ENCODE assay signal across 10 cellular contexts in the genomic region with DNA sequence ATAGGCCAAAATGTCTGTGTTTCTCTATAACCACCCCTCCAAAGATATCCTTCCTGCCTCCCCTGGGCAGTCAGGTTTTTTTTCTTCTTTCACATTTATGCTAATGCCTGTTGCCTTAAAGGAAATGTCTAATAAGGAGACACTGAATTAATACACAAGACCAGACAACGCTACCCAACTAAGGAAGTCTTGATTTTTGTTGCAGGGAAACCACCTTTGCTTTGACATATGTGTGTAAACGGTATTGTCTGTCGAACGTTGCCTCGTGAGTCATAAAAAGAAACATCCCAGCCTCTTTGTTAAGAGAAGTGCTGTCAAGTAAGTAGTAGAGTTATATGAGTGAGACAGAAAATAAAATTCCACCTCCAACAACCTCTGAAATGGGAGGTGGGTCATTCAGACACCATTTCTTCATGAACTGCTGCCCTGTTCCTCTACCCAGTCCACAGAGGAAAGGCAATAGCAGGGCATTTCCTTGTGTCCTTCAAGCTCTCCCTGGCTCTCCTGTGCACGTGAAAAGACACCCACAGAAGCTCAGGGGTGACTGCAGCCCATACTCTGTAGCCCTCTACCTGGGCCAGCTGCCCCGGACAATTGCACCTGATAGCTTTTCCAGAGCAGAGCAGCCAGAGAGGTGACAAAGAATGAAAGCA. TPM values are rescaled to one million over a fixed set of nuclear protein-coding genes. Genes with fewer than 3 reads are reported as not detected.
A peak's percentile ranks its signal among the peaks of the same experiment; 100 is the strongest.
DNase-seq lines count a peak whose midpoint lies in the region; ATAC-seq and TF ChIP-seq lines count a peak whose summit lies in the region.
"Had no signal": no experiment of that assay in that cellular context is flagged by ENCODE, and none has a peak within 500 bp of the region (broad histone marks: within the 10 kb centered on the region; RNA-seq: fewer than 3 reads in every experiment).

No MANE protein-coding gene starts in this region.

- H3K9me2 ChIP-seq in hepatocyte (replicated peaks; ENCODE audit: insufficient read depth): no peaks in the 10 kb centered on the region

- H3K4me1 ChIP-seq in RWPE2 (ENCODE audit: insufficient read depth, poor library complexity, severe bottlenecking) (no peaks in the 10 kb centered on the region), hepatocyte (ENCODE audit: insufficient read depth) (no peaks in the 10 kb centered on the region), endodermal cell (ENCODE audit: control insufficient read depth, insufficient read depth, low read length) (no peaks in the 10 kb centered on the region)
- H3K4me1 ChIP-seq: uterus had no signal

- H3K36me3 ChIP-seq in RWPE2 (ENCODE audit: low read depth) (no peaks in the 10 kb centered on the region), hepatocyte (replicated peaks; ENCODE audit: insufficient read depth, low read depth) (no peaks in the 10 kb centered on the region), endodermal cell (ENCODE audit: control insufficient read depth, insufficient read depth, low read length) (peaks cover 6% of the 10 kb centered on the region)
- H3K36me3 ChIP-seq: uterus had no signal

- no peak overlapping the region for H3K9ac ChIP-seq in endodermal cell (ENCODE audit: extremely low read depth, low read length, poor library complexity, severe bottlenecking)

- intact Hi-C loops in activated naive CD4-positive, alpha-beta T cell treated with anti-CD3 and anti-CD28 coated beads for 36 hours (cut with micrococcal nuclease): loop anchor here (1.0 to 5.0 kb wide), 13 partner anchors 9 to 1007 kb away; partner anchors contain the start of genes PTER and VIM

- peak overlapping the region; percentile 46 for H3K4me3 Mint-ChIP-seq in activated naive CD4-positive, alpha-beta T cell treated with anti-CD3 and anti-CD28 coated beads for 36 hours
- peak overlapping the region; percentile 14 to 18 for H3K4me3 Mint-ChIP-seq in stimulated activated naive B cell treated with anti-CD40 and anti-IgM and Interleukin-4, amounts not matched to agents 10 μg/mL and 1 μg/mL and 100 μg/mL, for 72 hours
- H3K4me3 Mint-ChIP-seq in endodermal cell: no peak overlapping the region

- no peaks in the 10 kb centered on the region for H4K20me1 ChIP-seq in hepatocyte (ENCODE audit: insufficient read depth, poor library complexity, severe bottlenecking)

- H3K4me1 Mint-ChIP-seq in activated naive CD4-positive, alpha-beta T cell treated with anti-CD3 and anti-CD28 coated beads for 36 hours (ENCODE audit: low read depth): peaks cover 16% of the 10 kb centered on the region
- peaks cover 4 to 9% of the 10 kb centered on the region in 2 donors for H3K4me1 Mint-ChIP-seq in stimulated activated naive B cell treated with anti-CD40 and anti-IgM and Interleukin-4, amounts not matched to agents 10 μg/mL and 1 μg/mL and 100 μg/mL, for 72 hours
- peaks cover 6% of the 10 kb centered on the region for H3K4me1 Mint-ChIP-seq in endodermal cell

- DNase-seq in activated naive CD4-positive, alpha-beta T cell treated with anti-CD3 and anti-CD28 coated beads for 36 hours: peak; percentile 61
- DNase-seq in activated naive CD4-positive, alpha-beta T cell treated with anti-CD3 and anti-CD28 coated beads, Interleukin-2, amount 50 U/mL, for 16 hours: no peak
- DNase-seq in RWPE2 (ENCODE audit: low spot score): no peak
- DNase-seq in stimulated activated naive B cell treated with anti-CD40 and anti-IgM and Interleukin-4, amounts not matched to agents 10 μg/mL and 1 μg/mL and 100 μg/mL, for 72 hours: no peak
- DNase-seq in NCI-H446 treated with DMSO at 0.1 percent for 48 hours (lab: John Stamatoyannopoulos, UW): no peak
- no peak for DNase-seq in hepatocyte (ENCODE audit: low spot score)
- no peak for DNase-seq in endodermal cell
- DNase-seq: NCI-H82, uterus had no signal

- H3K27ac ChIP-seq in RWPE2 (ENCODE audit: poor library complexity, severe bottlenecking) (no peak overlapping the region), hepatocyte (no peak overlapping the region), endodermal cell (ENCODE audit: low read depth, low read length) (no peak overlapping the region)
- H3K27ac ChIP-seq: uterus had no signal

- peaks cover 1% of the 10 kb centered on the region for H3K9me3 ChIP-seq in RWPE2 (ENCODE audit: severe bottlenecking)
- no peaks in the 10 kb centered on the region for H3K9me3 ChIP-seq in hepatocyte (ENCODE audit: low read depth)
- H3K9me3 ChIP-seq in endodermal cell (ENCODE audit: control insufficient read depth, low read length): peaks cover 9% of the 10 kb centered on the region

- H3K27ac Mint-ChIP-seq in activated naive CD4-positive, alpha-beta T cell treated with anti-CD3 and anti-CD28 coated beads for 36 hours: peak overlapping the region; percentile 28
- no peak overlapping the region for H3K27ac Mint-ChIP-seq in stimulated activated naive B cell treated with anti-CD40 and anti-IgM and Interleukin-4, amounts not matched to agents 10 μg/mL and 1 μg/mL and 100 μg/mL, for 72 hours
- H3K27ac Mint-ChIP-seq in endodermal cell: no peak overlapping the region

- H2AFZ ChIP-seq in hepatocyte: no peak overlapping the region

- H3K79me2 ChIP-seq in hepatocyte: no peaks in the 10 kb centered on the region

- H3K36me3 Mint-ChIP-seq in activated naive CD4-positive, alpha-beta T cell treated with anti-CD3 and anti-CD28 coated beads for 36 hours (ENCODE audit: low read depth): peaks cover 7% of the 10 kb centered on the region
- peaks cover 0 to 5% of the 10 kb centered on the region in 2 donors for H3K36me3 Mint-ChIP-seq in stimulated activated naive B cell treated with anti-CD40 and anti-IgM and Interleukin-4, amounts not matched to agents 10 μg/mL and 1 μg/mL and 100 μg/mL, for 72 hours
- peaks cover 9% of the 10 kb centered on the region for H3K36me3 Mint-ChIP-seq in endodermal cell (ENCODE audit: low read depth)

- no peak overlapping the region for H3K4me3 ChIP-seq in RWPE2 (ENCODE audit: severe bottlenecking)
- no peak overlapping the region for H3K4me3 ChIP-seq in hepatocyte
- H3K4me3 ChIP-seq in endodermal cell (ENCODE audit: low read length): no peak overlapping the region
- H3K4me3 ChIP-seq: uterus had no signal

- no peak overlapping the region for H3K4me2 ChIP-seq in hepatocyte

- TF ChIP-seq CTCF in RWPE2 (IDR thresholded peaks at IDR 0.05; ENCODE audit: poor library complexity, severe bottlenecking) (no peak), hepatocyte (IDR thresholded peaks at IDR 0.05; ENCODE audit: poor library complexity) (no peak), endodermal cell (conservative IDR thresholded peaks at IDR 0.05) (no peak)

- WGBS in hepatocyte (ENCODE audit: low lambda C conversion rate, missing lambda C conversion rate): 55% methylated on average over 7 of the region's 7 CpGs
- 91 to 100% methylated on average over 1 to 7 of the region's 7 CpGs for WGBS in endodermal cell (ENCODE audit: insufficient coverage in 1 of 2, insufficient read length in 1 of 2), 2 experiments

- H3K9me3 Mint-ChIP-seq in activated naive CD4-positive, alpha-beta T cell treated with anti-CD3 and anti-CD28 coated beads for 36 hours: peaks cover 6% of the 10 kb centered on the region
- peaks cover 2 to 4% of the 10 kb centered on the region in 2 donors for H3K9me3 Mint-ChIP-seq in stimulated activated naive B cell treated with anti-CD40 and anti-IgM and Interleukin-4, amounts not matched to agents 10 μg/mL and 1 μg/mL and 100 μg/mL, for 72 hours
- H3K9me3 Mint-ChIP-seq in endodermal cell: peaks cover 12% of the 10 kb centered on the region

- CTCF ChIA-PET in activated naive CD4-positive, alpha-beta T cell treated with anti-CD3 and anti-CD28 coated beads for 36 hours (lab: Charles Lee): interaction anchor here (0.7 to 3.8 kb wide), 5 partner anchors 10 to 58 kb away, joined by 3 to 21 read pairs (median 5); partner anchors contain the start of gene ST8SIA6

- peak; percentile 87 for ATAC-seq in HG02678 (IDR thresholded peaks at IDR 0.05; ENCODE audit: unreplicated experiment)
- peak; percentile 61; the same call in 2 of the 3 replicates for ATAC-seq in RWPE2 (ENCODE audit: low read depth)
- ATAC-seq in stimulated activated naive B cell treated with anti-CD40 and anti-IgM and Interleukin-4, amounts not matched to agents 10 μg/mL and 1 μg/mL and 100 μg/mL, for 72 hours (replicated peaks): peak; percentile 90 to 96

- no peaks in the 10 kb centered on the region for H3K27me3 ChIP-seq in RWPE2 (ENCODE audit: insufficient read depth, poor library complexity, severe bottlenecking)
- peaks cover 10% of the 10 kb centered on the region for H3K27me3 ChIP-seq in hepatocyte
- H3K27me3 ChIP-seq in endodermal cell (ENCODE audit: control insufficient read depth, insufficient read depth, low read length, poor library complexity, severe bottlenecking): no peaks in the 10 kb centered on the region

- peaks cover 3% of the 10 kb centered on the region for H3K27me3 Mint-ChIP-seq in activated naive CD4-positive, alpha-beta T cell treated with anti-CD3 and anti-CD28 coated beads for 36 hours (ENCODE audit: low read depth)
- H3K27me3 Mint-ChIP-seq in stimulated activated naive B cell treated with anti-CD40 and anti-IgM and Interleukin-4, amounts not matched to agents 10 μg/mL and 1 μg/mL and 100 μg/mL, for 72 hours: peaks cover 28 to 37% of the 10 kb centered on the region in 2 donors
- H3K27me3 Mint-ChIP-seq in endodermal cell (ENCODE audit: insufficient read depth): peaks cover 8% of the 10 kb centered on the region

RNA-seq across cellular contexts. Expression of gene ST8SIA6, which starts 10.2 kb away (rescaled TPM):
- total RNA-seq in activated naive CD4-positive, alpha-beta T cell treated with anti-CD3 and anti-CD28 coated beads for 36 hours: not detected
- total RNA-seq in hepatocyte (0.24 TPM in 1 of 2 replicates, not detected in the other), endodermal cell (1 to 10 TPM in 1 of 2 donors, under 1 TPM in 1; 0.33 to 1.1 TPM)
- polyA plus RNA-seq in hepatocyte: 0.10 and 0.94 TPM in 2 replicates
- 0.53 TPM for polyA plus RNA-seq in endodermal cell (2013, experiment 1 of 2)
- 0.79 TPM for polyA plus RNA-seq in endodermal cell (2013, experiment 2 of 2)
